In the genomic region with DNA sequence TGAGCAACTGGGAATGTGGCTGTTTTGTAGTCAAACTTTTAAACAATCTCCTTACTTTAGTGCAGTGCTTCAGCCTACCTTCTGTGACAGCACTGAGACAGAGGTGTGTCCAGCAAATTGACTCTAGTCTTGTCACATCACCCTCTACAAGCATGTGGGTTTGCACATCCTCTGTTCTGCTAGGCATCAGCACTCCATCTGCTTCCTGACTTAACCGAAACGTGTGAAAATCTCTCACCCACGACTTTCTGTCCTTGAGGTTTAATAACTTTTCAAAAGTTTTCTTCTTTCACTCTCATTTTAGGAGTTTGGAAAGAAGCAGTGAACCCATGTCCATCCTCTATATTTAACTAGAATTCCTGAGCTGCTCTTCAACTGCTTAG, we compare ENCODE assay signal across 11 cellular contexts. TPM values are rescaled to one million over a fixed set of nuclear protein-coding genes. Genes with fewer than 3 reads are reported as not detected.
DNase-seq lines count a peak whose midpoint lies in the region; ATAC-seq and TF ChIP-seq lines count a peak whose summit lies in the region.
"Had no signal": no experiment of that assay in that cellular context is flagged by ENCODE, and none has a peak within 500 bp of the region (broad histone marks: within the 10 kb centered on the region; RNA-seq: fewer than 3 reads in every experiment).

No MANE protein-coding gene starts in this region.

- H3K4me1 Mint-ChIP-seq in CD14-positive monocyte: peaks cover 22% of the 10 kb centered on the region

- 0 out of 20 replicates have a peak overlapping the region, but pooled peaks of 1 of the 10 experiments have one; percentile 2 for H3K4me3 ChIP-seq in BLaER1 treated with 17β-estradiol and CSF1 and Interleukin-3, amounts not matched to agents 10 nM and 100 nM
- H3K4me3 ChIP-seq in esophagus squamous epithelium: no peak overlapping the region
- no peak overlapping the region for H3K4me3 ChIP-seq in effector memory CD4-positive, alpha-beta T cell (ENCODE audit: insufficient read depth, low read depth, low read length, poor library complexity, severe bottlenecking)

- no peak overlapping the region for H3K4me3 Mint-ChIP-seq in CD14-positive monocyte

- H3K27ac Mint-ChIP-seq in CD14-positive monocyte: peak overlapping the region in 1 of 7 donors; percentile 42

- peaks cover 27 to 41% (median 35%) of the 10 kb centered on the region in 10 experiments for H3K4me1 ChIP-seq in BLaER1 treated with 17β-estradiol and CSF1 and Interleukin-3, amounts not matched to agents 10 nM and 100 nM
- H3K4me1 ChIP-seq in esophagus squamous epithelium: no peaks in the 10 kb centered on the region
- H3K4me1 ChIP-seq in effector memory CD4-positive, alpha-beta T cell (ENCODE audit: control insufficient read depth, insufficient read depth, low read length, poor library complexity, severe bottlenecking): no peaks in the 10 kb centered on the region

- peaks cover 0 to 25% (median 7%) of the 10 kb centered on the region in 11 experiments; a peak in 12 of 22 replicates for H3K36me3 ChIP-seq in BLaER1 treated with 17β-estradiol and CSF1 and Interleukin-3, amounts not matched to agents 10 nM and 100 nM
- H3K36me3 ChIP-seq in esophagus squamous epithelium: peaks cover 0 to 10% (median 0%) of the 10 kb centered on the region in 3 donors
- no peaks in the 10 kb centered on the region for H3K36me3 ChIP-seq in effector memory CD4-positive, alpha-beta T cell (ENCODE audit: control insufficient read depth, insufficient read depth, low read length)

- no peak overlapping the region; a peak in 1 of 22 replicates for H3K9ac ChIP-seq in BLaER1 treated with 17β-estradiol and CSF1 and Interleukin-3, amounts not matched to agents 10 nM and 100 nM

- H3K27me3 Mint-ChIP-seq in CD14-positive monocyte (ENCODE audit: low read depth in 3 of 3): no peaks in the 10 kb centered on the region

- no peaks in the 10 kb centered on the region for H4K20me1 ChIP-seq in BLaER1 treated with 17β-estradiol and CSF1 and Interleukin-3, amounts not matched to agents 10 nM and 100 nM

- H3K4me2 ChIP-seq in BLaER1 treated with 17β-estradiol and CSF1 and Interleukin-3, amounts not matched to agents 10 nM and 100 nM: peak overlapping the region; percentile 26 to 85 (median 65); a peak in 21 of 22 replicates

- TF ChIP-seq CTCF in CD14-positive monocyte (IDR thresholded peaks at IDR 0.05): no peak
- TF ChIP-seq CTCF in esophagus squamous epithelium (IDR thresholded peaks at IDR 0.05): no peak

- peaks cover 8 to 16% of the 10 kb centered on the region in 2 donors for H3K36me3 Mint-ChIP-seq in CD14-positive monocyte

- H3K9me3 ChIP-seq in BLaER1 treated with 17β-estradiol and CSF1 and Interleukin-3, amounts not matched to agents 10 nM and 100 nM (replicated peaks in 1 of 11): peaks cover 8 to 25% (median 13%) of the 10 kb centered on the region in 11 experiments; a peak in 18 of 22 replicates
- H3K9me3 ChIP-seq in esophagus squamous epithelium: no peaks in the 10 kb centered on the region
- H3K9me3 ChIP-seq in effector memory CD4-positive, alpha-beta T cell (ENCODE audit: control insufficient read depth, low read length): no peaks in the 10 kb centered on the region

- H3K27me3 ChIP-seq in BLaER1 treated with 17β-estradiol and CSF1 and Interleukin-3, amounts not matched to agents 10 nM and 100 nM: no peaks in the 10 kb centered on the region
- no peaks in the 10 kb centered on the region for H3K27me3 ChIP-seq in esophagus squamous epithelium
- no peaks in the 10 kb centered on the region for H3K27me3 ChIP-seq in effector memory CD4-positive, alpha-beta T cell (replicated peaks; ENCODE audit: control insufficient read depth, insufficient read depth, low read length, poor library complexity, severe bottlenecking)

- peaks cover 0 to 5% (median 2%) of the 10 kb centered on the region in 7 donors for H3K9me3 Mint-ChIP-seq in CD14-positive monocyte

- DNase-seq in CD14-positive monocyte (ENCODE audit: low spot score): no peak
- no peak for DNase-seq in esophagus squamous epithelium (lab: John Stamatoyannopoulos, UW)
- DNase-seq in NOMO-1 treated with DMSO at 0.1 percent for 48 hours (lab: John Stamatoyannopoulos, UW; ENCODE audit: unreplicated experiment): no peak
- DNase-seq in effector memory CD4-positive, alpha-beta T cell: no peak
- DNase-seq: NCI-H1417 treated with DMSO at 0.1 percent for 48 hours, posterior cingulate gyrus had no signal

- intact Hi-C loops in CD14-positive monocyte (cut with micrococcal nuclease): no loop called here
- intact Hi-C loops in esophagus squamous epithelium (cut with DNase I): no loop called here

- 47 to 80% methylated on average over 3 of the region's 3 CpGs for WGBS in esophagus squamous epithelium, 2 donors

- peak overlapping the region in 6 of 11 experiments; percentile 18 to 60 (median 39); a peak in 10 of 22 replicates for H3K27ac ChIP-seq in BLaER1 treated with 17β-estradiol and CSF1 and Interleukin-3, amounts not matched to agents 10 nM and 100 nM
- no peak overlapping the region for H3K27ac ChIP-seq in esophagus squamous epithelium
- H3K27ac ChIP-seq in effector memory CD4-positive, alpha-beta T cell (ENCODE audit: insufficient read depth, low read length, poor library complexity, severe bottlenecking): no peak overlapping the region

- no peak for TF ChIP-seq POLR2A in esophagus squamous epithelium (IDR thresholded peaks at IDR 0.05)

- peak; percentile 95 for ATAC-seq in GM19025 (IDR thresholded peaks at IDR 0.05; ENCODE audit: low read depth, unreplicated experiment)
- ATAC-seq in HG02678 (IDR thresholded peaks at IDR 0.05; ENCODE audit: unreplicated experiment): peak; percentile 97
- ATAC-seq in HG03565 (IDR thresholded peaks at IDR 0.05; ENCODE audit: unreplicated experiment): peak; percentile 99

RNA-seq across cellular contexts. Expression of a gene that starts 42.6 kb away (rescaled TPM):
- polyA plus RNA-seq in CD14-positive monocyte: not detected
- total RNA-seq in esophagus squamous epithelium: not detected
- total RNA-seq: dermis microvascular lymphatic vessel endothelial cell had no signal

RNA-seq across cellular contexts. Expression of a gene that starts 50.1 kb away (rescaled TPM):
- polyA plus RNA-seq in CD14-positive monocyte: under 1 TPM; 0.09 to 0.12 TPM
- total RNA-seq in esophagus squamous epithelium: 1 to 10 TPM; 2.5 to 3.6 (median 3.0) TPM

Comparison
In these comparisons a context has a peak if more than half of its experiments do, and no peak if none do; other contexts are left out.
1. H3K27ac ChIP-seq: peak in BLaER1 treated with 17β-estradiol and CSF1 and Interleukin-3, amounts not matched to agents 10 nM and 100 nM (6 of 11); none in esophagus squamous epithelium (0 of 4) and effector memory CD4-positive, alpha-beta T cell (single experiment).
2. Peak in every context shown above with its lines, with median percentiles within 50 percentile points of each other: ATAC-seq.